Comparison of ENCODE assay signal across 1 cellular context in the genomic region with DNA sequence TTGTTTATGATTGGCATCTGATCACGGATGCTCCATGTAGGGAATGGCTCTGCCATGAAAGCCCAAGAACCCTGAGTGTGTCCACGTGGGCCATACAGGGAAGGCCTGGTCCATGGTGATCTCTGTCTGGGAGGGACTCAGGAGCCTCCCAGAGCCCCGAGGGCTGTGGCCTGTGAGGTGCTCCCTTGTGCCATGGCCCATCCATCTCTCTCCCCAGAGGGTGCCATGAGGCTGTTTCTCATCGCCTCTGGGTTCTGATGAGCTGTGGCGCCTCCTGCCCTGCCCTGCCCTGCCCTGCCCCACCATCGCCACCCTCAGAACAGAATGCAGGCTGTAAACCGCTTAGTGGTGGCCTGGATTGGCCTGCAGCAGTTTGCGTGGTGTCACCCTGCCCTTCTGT.
TF ChIP-seq lines count a peak whose summit lies in the region.

No MANE protein-coding gene starts in this region.

TF ChIP-seq in HCT116, 20 proteins besides CTCF, POLR2A, EP300 and RAD21 (continued from another document):
- TF ChIP-seq JUND (IDR thresholded peaks at IDR 0.05): no peak
- TF ChIP-seq EZH2phosphoT487 (IDR thresholded peaks at IDR 0.05; ENCODE audit: borderline replicate concordance): no peak
- no peak for TF ChIP-seq YY1 (IDR thresholded peaks at IDR 0.05; ENCODE audit: extremely low read depth, insufficient replicate concordance, low read depth, low read length)
- TF ChIP-seq, protein P1, sequence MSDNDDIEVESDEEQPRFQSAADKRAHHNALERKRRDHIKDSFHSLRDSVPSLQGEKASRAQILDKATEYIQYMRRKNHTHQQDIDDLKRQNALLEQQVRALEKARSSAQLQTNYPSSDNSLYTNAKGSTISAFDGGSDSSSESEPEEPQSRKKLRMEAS (IDR thresholded peaks at IDR 0.05): no peak
- TF ChIP-seq SRF (IDR thresholded peaks at IDR 0.05; ENCODE audit: low read depth): no peak
- TF ChIP-seq EZH2 (IDR thresholded peaks at IDR 0.05): no peak
TF ChIP-seq in HCT116: peak in this region for 0.
